ENCODE assay signal across 8 cellular contexts in the genomic region with DNA sequence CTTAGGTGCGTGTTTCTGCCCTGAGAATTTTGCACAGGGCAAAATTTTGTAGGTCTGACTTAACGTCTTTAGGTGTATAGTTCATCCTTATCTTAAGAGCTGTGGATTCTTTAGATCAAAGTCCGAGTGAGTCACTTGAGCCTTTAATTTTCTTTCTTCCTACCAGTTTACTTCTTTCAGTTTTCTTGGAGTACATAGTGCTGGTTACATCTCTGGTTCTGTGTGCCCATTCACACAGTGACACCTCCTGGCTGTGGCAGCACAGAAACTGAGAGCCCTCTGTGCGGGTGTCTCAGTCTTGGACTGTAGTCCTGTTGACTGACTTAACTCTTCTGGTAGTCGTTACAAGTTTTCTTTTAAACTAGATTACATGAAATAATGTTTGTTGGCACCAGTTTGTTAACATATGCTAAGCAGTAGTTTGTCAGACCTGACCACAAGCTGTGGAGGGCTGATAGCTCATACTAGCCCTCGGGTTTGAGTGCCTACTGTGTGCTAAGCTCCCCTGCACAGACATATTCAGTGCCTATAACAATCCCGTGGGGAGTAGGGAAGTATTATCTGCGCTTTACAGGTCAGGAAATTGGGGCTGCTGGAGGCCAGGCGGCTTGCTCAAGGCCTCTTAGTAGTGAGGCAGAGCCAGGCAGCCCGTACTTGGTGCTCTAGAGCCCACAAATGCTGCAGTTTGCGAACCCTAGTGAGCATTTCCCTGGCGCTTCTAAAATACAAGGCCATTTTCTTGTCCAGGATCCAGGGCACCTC. TPM values are rescaled to one million over a fixed set of nuclear protein-coding genes. Genes with fewer than 3 reads are reported as not detected.
DNase-seq lines count a peak whose midpoint lies in the region; ATAC-seq and TF ChIP-seq lines count a peak whose summit lies in the region.

No MANE protein-coding gene starts in this region.

- ATAC-seq in GM21528 (IDR thresholded peaks at IDR 0.05; ENCODE audit: low FRiP score, unreplicated experiment) (peak; percentile 33), HG03196 (IDR thresholded peaks at IDR 0.05; ENCODE audit: unreplicated experiment) (no peak)

- POLR2A ChIA-PET in PC-9 (lab: Charles Lee; ENCODE audit: unreplicated experiment), result no interaction called here

- H3F3A ChIP-seq in PC-9 (ENCODE audit: insufficient read depth, low read depth), result peaks cover 66% of the 10 kb centered on the region

- H3K4me1 Mint-ChIP-seq in activated naive CD8-positive, alpha-beta T cell treated with anti-CD3 and anti-CD28 coated beads for 36 hours, result peaks cover 67% of the 10 kb centered on the region

- no peaks in the 10 kb centered on the region for H3K36me3 ChIP-seq in PC-9 (ENCODE audit: low read depth)
- no peaks in the 10 kb centered on the region for H3K36me3 ChIP-seq in hepatocyte (replicated peaks; ENCODE audit: insufficient read depth, low read depth)

- no TSS peak for BruUV-seq in PC-9 (replicated peaks; lab: Mats Ljungman, UMichigan)

- peak overlapping the region; percentile 92 for H3K4me3 ChIP-seq in PC-9
- peak overlapping the region; percentile 54 for H3K4me3 ChIP-seq in hepatocyte
- peak overlapping the region; percentile 83 for H3K4me3 ChIP-seq in skeletal muscle cell (ENCODE audit: low read depth, low read length)

- H3K9me2 ChIP-seq in PC-9 (ENCODE audit: insufficient read depth), result no peaks in the 10 kb centered on the region
- H3K9me2 ChIP-seq in hepatocyte (replicated peaks; ENCODE audit: insufficient read depth), result no peaks in the 10 kb centered on the region

- peak overlapping the region; percentile 97 for H3K27ac Mint-ChIP-seq in activated naive CD8-positive, alpha-beta T cell treated with anti-CD3 and anti-CD28 coated beads for 36 hours

- intact Hi-C loops in PC-9 (cut with micrococcal nuclease; ENCODE audit: unreplicated experiment), result no loop called here

- H4K20me1 ChIP-seq in PC-9 (ENCODE audit: insufficient read depth), result peaks cover 58% of the 10 kb centered on the region
- peaks cover 50% of the 10 kb centered on the region for H4K20me1 ChIP-seq in hepatocyte (ENCODE audit: insufficient read depth, poor library complexity, severe bottlenecking)

- peak overlapping the region; percentile 99 for H3K4me3 Mint-ChIP-seq in activated naive CD8-positive, alpha-beta T cell treated with anti-CD3 and anti-CD28 coated beads for 36 hours

- H2AFZ ChIP-seq in PC-9, result no peak overlapping the region
- no peak overlapping the region for H2AFZ ChIP-seq in hepatocyte

- H3K4me1 ChIP-seq in PC-9 (replicated peaks; ENCODE audit: insufficient read depth) (peaks cover 68% of the 10 kb centered on the region), hepatocyte (ENCODE audit: insufficient read depth) (peaks cover 34% of the 10 kb centered on the region)

- H3K27ac ChIP-seq in C4-2B (peak overlapping the region; percentile 87), PC-9 (peak overlapping the region; percentile 31; the same call in 1 of the 2 replicates), hepatocyte (peak overlapping the region; percentile 94)

- WGBS in hepatocyte (ENCODE audit: low lambda C conversion rate, missing lambda C conversion rate), result 35% methylated on average over 12 of the region's 12 CpGs

- DNase-seq in PC-9, result peak in 1 of 2 experiments; percentile 65
- DNase-seq in activated naive CD8-positive, alpha-beta T cell treated with anti-CD3 and anti-CD28 coated beads for 36 hours, result peak; percentile 66
- peak; percentile 72 for DNase-seq in hepatocyte (ENCODE audit: low spot score)
- DNase-seq in skeletal muscle cell (ENCODE audit: low read depth), result no peak
- DNase-seq in NCI-H2171 treated with DMSO at 0.1 percent for 48 hours (lab: John Stamatoyannopoulos, UW), result no peak

- H3K27me3 Mint-ChIP-seq in activated naive CD8-positive, alpha-beta T cell treated with anti-CD3 and anti-CD28 coated beads for 36 hours, result no peaks in the 10 kb centered on the region

- H3K4me2 ChIP-seq in PC-9, result peak overlapping the region; percentile 95
- H3K4me2 ChIP-seq in hepatocyte, result peak overlapping the region; percentile 86

- no peak; the same call in 1 of the 2 replicates for TF ChIP-seq CTCF in C4-2B (conservative IDR thresholded peaks at IDR 0.05)
- peak; percentile 47; the same call in 1 of the 2 replicates for TF ChIP-seq CTCF in PC-9 (conservative IDR thresholded peaks at IDR 0.05)
- peak; percentile 43 for TF ChIP-seq CTCF in hepatocyte (IDR thresholded peaks at IDR 0.05; ENCODE audit: poor library complexity)

- CTCF ChIA-PET in PC-9 (lab: Charles Lee), result no interaction called here

- H3K36me3 Mint-ChIP-seq in activated naive CD8-positive, alpha-beta T cell treated with anti-CD3 and anti-CD28 coated beads for 36 hours, result peaks cover 27% of the 10 kb centered on the region

- H3K9me3 ChIP-seq in PC-9 (ENCODE audit: insufficient read depth, low read depth) (no peaks in the 10 kb centered on the region), hepatocyte (ENCODE audit: low read depth) (no peaks in the 10 kb centered on the region)

- H3K9me3 Mint-ChIP-seq in activated naive CD8-positive, alpha-beta T cell treated with anti-CD3 and anti-CD28 coated beads for 36 hours, result no peaks in the 10 kb centered on the region

- H3K79me2 ChIP-seq in PC-9 (ENCODE audit: low read depth) (peaks cover 83% of the 10 kb centered on the region), hepatocyte (peaks cover 71% of the 10 kb centered on the region)

- H3K27me3 ChIP-seq in PC-9 (ENCODE audit: insufficient read depth, low read depth) (no peaks in the 10 kb centered on the region), hepatocyte (no peaks in the 10 kb centered on the region)

RNA-seq across cellular contexts. Expression of gene GATAD2A, which starts 1.6 kb away (rescaled TPM):
- total RNA-seq in PC-9 (2021), result 97.8 and 129 TPM in 2 replicates
- total RNA-seq in activated naive CD8-positive, alpha-beta T cell treated with anti-CD3 and anti-CD28 coated beads for 36 hours, result 100 to 1,000 TPM; 196 to 202 TPM
- total RNA-seq in hepatocyte, result 28.0 and 35.7 TPM in 2 replicates
- polyA plus RNA-seq in hepatocyte, result 31.4 and 35.3 TPM in 2 replicates

Comparison
In these comparisons a context has a peak if more than half of its experiments do, and no peak if none do; other contexts are left out.
1. H3K27ac ChIP-seq: peak in every context shown above with its lines; median percentile 94 in hepatocyte; 87 in C4-2B; 31 in PC-9.
2. DNase-seq: peak in activated naive CD8-positive, alpha-beta T cell treated with anti-CD3 and anti-CD28 coated beads for 36 hours (single experiment) and hepatocyte (single experiment); none in skeletal muscle cell (single experiment) and NCI-H2171 treated with DMSO at 0.1 percent for 48 hours (single experiment).
3. Peak in every context shown above with its lines, with median percentiles within 50 percentile points of each other: H3K4me3 ChIP-seq.